5 cellular contexts compared by ENCODE assay signal in the genomic region with DNA sequence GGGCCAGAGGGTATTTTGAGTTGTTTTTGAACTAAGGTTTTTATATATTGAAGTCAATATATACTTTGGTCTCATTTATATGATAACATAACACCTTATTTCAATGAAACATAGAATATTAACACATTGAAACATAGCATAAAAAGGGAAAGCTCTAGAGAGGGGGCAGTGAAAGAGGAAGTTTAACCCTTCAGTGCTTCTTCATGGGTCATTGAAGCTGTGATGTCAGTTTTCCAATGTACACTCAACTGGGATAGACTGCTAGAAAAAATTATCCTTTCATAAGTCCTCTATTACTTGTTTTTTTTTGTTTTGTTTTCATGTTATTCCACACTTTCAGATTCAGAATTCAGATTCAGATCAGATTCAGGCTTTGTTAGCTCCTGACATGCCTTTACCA.
"Had no signal": no experiment of that assay in that cellular context is flagged by ENCODE, and none has a peak within 500 bp of the region (broad histone marks: within the 10 kb centered on the region; RNA-seq: fewer than 3 reads in every experiment).

No MANE protein-coding gene starts in this region.

- H3K4me3 Mint-ChIP-seq: HFFc6 had no signal

- H3K27ac Mint-ChIP-seq: HFFc6 had no signal

- DNase-seq: GM23248, GOT3, H7, HFFc6, IMR-90 had no signal
